ENCODE assay signal across 8 cellular contexts in the genomic region with DNA sequence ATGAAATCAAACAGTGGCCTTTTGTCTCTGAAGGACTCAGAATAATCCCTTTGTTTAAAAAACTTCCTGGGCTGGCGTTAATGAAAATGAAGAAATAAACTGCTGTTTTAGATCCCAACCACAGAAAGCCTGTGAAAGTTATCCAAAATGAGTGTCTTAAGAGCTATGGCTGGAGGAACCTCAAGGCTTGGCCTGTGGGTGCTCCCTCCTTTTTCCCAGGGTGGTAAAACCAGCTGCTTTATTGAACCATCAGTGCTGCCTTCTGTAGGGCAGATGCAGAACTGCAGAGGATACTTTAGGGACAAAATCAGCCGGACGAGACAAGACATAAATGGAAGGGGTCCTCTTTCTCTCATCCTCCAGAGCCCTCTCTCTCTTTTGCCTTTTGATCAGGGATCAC.
DNase-seq lines count a peak whose midpoint lies in the region; ATAC-seq, FAIRE-seq and TF ChIP-seq lines count a peak whose summit lies in the region.

No MANE protein-coding gene starts in this region.

- H3K27ac Mint-ChIP-seq in HFFc6: no peak overlapping the region

- intact Hi-C loops in ascending aorta (cut with DNase I): no loop called here
- intact Hi-C loops in right lobe of liver (cut with DNase I): no loop called here
- intact Hi-C loops in left ventricle myocardium superior (cut with micrococcal nuclease): no loop called here

- H3K4me3 Mint-ChIP-seq in HFFc6: no peak overlapping the region

- no peak for TF ChIP-seq POLR2A in right lobe of liver (IDR thresholded peaks at IDR 0.05)

- H3K4me1 ChIP-seq in ascending aorta (peaks cover 4 to 21% of the 10 kb centered on the region in 2 donors), right lobe of liver (no peaks in the 10 kb centered on the region)

- H3K27me3 Mint-ChIP-seq in HFFc6 (ENCODE audit: insufficient read depth): no peaks in the 10 kb centered on the region

- FAIRE-seq in D721Med (lab: Jason Lieb, UNC) (no peak), GM19239 (lab: Jason Lieb, UNC) (no peak)

- peaks cover 25% of the 10 kb centered on the region for H3K36me3 Mint-ChIP-seq in HFFc6 (ENCODE audit: low read depth)

- H3K36me3 ChIP-seq in ascending aorta: peaks cover 32 to 38% of the 10 kb centered on the region in 2 donors
- peaks cover 0 to 81% (median 24%) of the 10 kb centered on the region in 4 donors for H3K36me3 ChIP-seq in right lobe of liver

- DNase-seq in D721Med (ENCODE audit: insufficient read length, low spot score) (no peak), HFFc6 (peak; percentile 11), ascending aorta (ENCODE audit: low spot score in 2 of 2) (no peak), right lobe of liver (no peak), NCI-H2029 treated with DMSO at 0.1 percent for 48 hours (lab: John Stamatoyannopoulos, UW) (no peak), GM19239 (ENCODE audit: insufficient read length, low spot score) (no peak), left ventricle myocardium superior (no peak)

- no peak overlapping the region for H3K4me3 ChIP-seq in ascending aorta
- H3K4me3 ChIP-seq in right lobe of liver: no peak overlapping the region

- 80% methylated on average over 1 of the region's 3 CpGs for WGBS in right lobe of liver (ENCODE audit: insufficient coverage, low coverage, low lambda C conversion rate, missing lambda C conversion rate)

- TF ChIP-seq CTCF in D721Med (IDR thresholded peaks at IDR 0.05; ENCODE audit: insufficient read depth, missing control alignments) (peak; percentile 35), HFFc6 (IDR thresholded peaks at IDR 0.05) (peak; percentile 74), ascending aorta (IDR thresholded peaks at IDR 0.05) (peak in 2 of 3 experiments; percentile 17 to 24), right lobe of liver (IDR thresholded peaks at IDR 0.05) (peak; percentile 16 to 34 (median 32))

- H3K27ac ChIP-seq in ascending aorta (peak overlapping the region in 1 of 2 donors; percentile 10), right lobe of liver (no peak overlapping the region)

- no peaks in the 10 kb centered on the region for H3K9me3 Mint-ChIP-seq in HFFc6

- H3K4me1 Mint-ChIP-seq in HFFc6 (ENCODE audit: low read depth): peaks cover 5% of the 10 kb centered on the region

- H3K27me3 ChIP-seq in ascending aorta (no peaks in the 10 kb centered on the region), right lobe of liver (no peaks in the 10 kb centered on the region)

- ATAC-seq in right lobe of liver (peak; percentile 32 to 49 (median 41)), HG02852 (IDR thresholded peaks at IDR 0.05; ENCODE audit: unreplicated experiment) (no peak), left ventricle myocardium superior (no peak)

- H3K9me3 ChIP-seq in ascending aorta (no peaks in the 10 kb centered on the region), right lobe of liver (no peaks in the 10 kb centered on the region)

Comparison
In these comparisons a context has a peak if more than half of its experiments do, and no peak if none do; other contexts are left out.
1. CTCF ChIP-seq: peak in every context shown above with its lines; median percentile 74 in HFFc6; 35 in D721Med; 32 in right lobe of liver; 20 in ascending aorta.
2. ATAC-seq: peak in right lobe of liver (4 of 4); none in HG02852 (single experiment) and left ventricle myocardium superior (single experiment).